29 cellular contexts compared by ENCODE assay signal in genomic region chr21:30479259-30479658, GRCh38. TPM values are rescaled to one million over a fixed set of nuclear protein-coding genes. Genes with fewer than 3 reads are reported as not detected.
"Had no signal": no experiment of that assay in that cellular context is flagged by ENCODE, and none has a peak within 500 bp of the region (broad histone marks: within the 10 kb centered on the region; RNA-seq: fewer than 3 reads in every experiment).

No MANE protein-coding gene starts in this region.

- H3K36me3 ChIP-seq: ascending aorta, Peyer's patch had no signal

- H3K4me1 ChIP-seq: ascending aorta, body of pancreas, Peyer's patch had no signal

- H3K27ac ChIP-seq: ascending aorta, body of pancreas, Peyer's patch, RWPE1 had no signal

- H3K4me3 ChIP-seq: ascending aorta, body of pancreas, K562, Peyer's patch had no signal

- H3K27me3 ChIP-seq: ascending aorta, body of pancreas, Peyer's patch had no signal

- H3K9me3 ChIP-seq: ascending aorta, body of pancreas, Peyer's patch had no signal

- ATAC-seq: activated CD8-positive, alpha-beta memory T cell treated with anti-CD3 and anti-CD28 coated beads, Interleukin-2, amount 10 ng/mL, durations not matched to agents 7 days and 5 days; body of pancreas; K562; T-cell had no signal

- DNase-seq: activated B cell treated with CpG ODN at 0.5 μM for 24 hours; activated CD4-positive, alpha-beta T cell treated with anti-CD3 and anti-CD28 coated beads for 1 hour; activated CD4-positive, alpha-beta T cell treated with anti-CD3 and anti-CD28 coated beads, Interleukin-2, amount 10 ng/mL, durations not matched to agents 24 days and 14 days; activated CD4-positive, alpha-beta T cell treated with anti-CD3 and anti-CD28 coated beads, Interleukin-2, amount 50 U/mL, for 48 hours; activated CD8-positive, alpha-beta memory T cell treated with anti-CD3 and anti-CD28 coated beads, Interleukin-2, amount 10 ng/mL, durations not matched to agents 7 days and 5 days; activated effector memory CD4-positive, alpha-beta T cell treated with Interleukin-2 at 50 U/mL for 16 hours; activated naive CD4-positive, alpha-beta T cell; activated T-cell treated with anti-CD3 and anti-CD28 coated beads, Interleukin-2, amount 50 U/mL, for 24 hours; body of pancreas; Karpas-422; MM.1S; NCI-H1105 treated with DMSO at 0.1 percent for 48 hours; NCI-H1694 treated with DMSO at 0.1 percent for 48 hours; NCI-H2081 treated with DMSO at 0.1 percent for 48 hours; NCI-H2171 treated with DMSO at 0.1 percent for 48 hours; NCI-H226; NCI-H510A; NCI-H526 treated with DMSO at 0.1 percent for 48 hours; NCI-H82; Peyer's patch; SIG-M5; T-cell; T-helper 2 cell; T1000 had no signal

RNA-seq across cellular contexts. Expression of gene KRTAP19-1, which starts 0.9 kb away (rescaled TPM):
- total RNA-seq: activated B cell treated with CpG ODN at 0.5 μM for 24 hours; activated CD4-positive, alpha-beta T cell treated with anti-CD3 and anti-CD28 coated beads, Interleukin-2, amount 10 ng/mL, durations not matched to agents 24 days and 14 days; activated CD8-positive, alpha-beta memory T cell treated with anti-CD3 and anti-CD28 coated beads, Interleukin-2, amount 10 ng/mL, durations not matched to agents 7 days and 5 days; activated T-helper 1 cell treated with anti-CD3 and anti-CD28 coated beads, Interleukin-12 subunit alpha, Interleukin-12 subunit beta, Interleukin-2, Interleukin-4 antibody, amounts not matched to agents 30 ng/mL and 10 ng/mL and 1 ng/mL, durations not matched to agents 14 hours and 24 hours and 36 hours; ascending aorta; body of pancreas; bronchial epithelial cell; K562; Peyer's patch; T-cell had no signal
- polyA plus RNA-seq: K562 had no signal

RNA-seq across cellular contexts. Expression of gene KRTAP19-2, which starts 8.0 kb away (rescaled TPM):
- total RNA-seq: activated B cell treated with CpG ODN at 0.5 μM for 24 hours; activated CD4-positive, alpha-beta T cell treated with anti-CD3 and anti-CD28 coated beads, Interleukin-2, amount 10 ng/mL, durations not matched to agents 24 days and 14 days; activated CD8-positive, alpha-beta memory T cell treated with anti-CD3 and anti-CD28 coated beads, Interleukin-2, amount 10 ng/mL, durations not matched to agents 7 days and 5 days; activated T-helper 1 cell treated with anti-CD3 and anti-CD28 coated beads, Interleukin-12 subunit alpha, Interleukin-12 subunit beta, Interleukin-2, Interleukin-4 antibody, amounts not matched to agents 30 ng/mL and 10 ng/mL and 1 ng/mL, durations not matched to agents 14 hours and 24 hours and 36 hours; ascending aorta; body of pancreas; bronchial epithelial cell; K562; Peyer's patch; T-cell had no signal
- polyA plus RNA-seq: K562 had no signal

RNA-seq across cellular contexts. Expression of gene KRTAP19-3, which starts 12.6 kb away (rescaled TPM):
- total RNA-seq: activated B cell treated with CpG ODN at 0.5 μM for 24 hours; activated CD4-positive, alpha-beta T cell treated with anti-CD3 and anti-CD28 coated beads, Interleukin-2, amount 10 ng/mL, durations not matched to agents 24 days and 14 days; activated CD8-positive, alpha-beta memory T cell treated with anti-CD3 and anti-CD28 coated beads, Interleukin-2, amount 10 ng/mL, durations not matched to agents 7 days and 5 days; activated T-helper 1 cell treated with anti-CD3 and anti-CD28 coated beads, Interleukin-12 subunit alpha, Interleukin-12 subunit beta, Interleukin-2, Interleukin-4 antibody, amounts not matched to agents 30 ng/mL and 10 ng/mL and 1 ng/mL, durations not matched to agents 14 hours and 24 hours and 36 hours; ascending aorta; body of pancreas; bronchial epithelial cell; K562; Peyer's patch; T-cell had no signal
- polyA plus RNA-seq: K562 had no signal

RNA-seq across cellular contexts. Expression of gene KRTAP19-4, which starts 17.7 kb away (rescaled TPM):
- total RNA-seq: activated B cell treated with CpG ODN at 0.5 μM for 24 hours; activated CD4-positive, alpha-beta T cell treated with anti-CD3 and anti-CD28 coated beads, Interleukin-2, amount 10 ng/mL, durations not matched to agents 24 days and 14 days; activated CD8-positive, alpha-beta memory T cell treated with anti-CD3 and anti-CD28 coated beads, Interleukin-2, amount 10 ng/mL, durations not matched to agents 7 days and 5 days; activated T-helper 1 cell treated with anti-CD3 and anti-CD28 coated beads, Interleukin-12 subunit alpha, Interleukin-12 subunit beta, Interleukin-2, Interleukin-4 antibody, amounts not matched to agents 30 ng/mL and 10 ng/mL and 1 ng/mL, durations not matched to agents 14 hours and 24 hours and 36 hours; ascending aorta; body of pancreas; bronchial epithelial cell; K562; Peyer's patch; T-cell had no signal
- polyA plus RNA-seq: K562 had no signal

RNA-seq across cellular contexts. Expression of gene KRTAP19-5, which starts 22.7 kb away (rescaled TPM):
- total RNA-seq: activated B cell treated with CpG ODN at 0.5 μM for 24 hours; activated CD4-positive, alpha-beta T cell treated with anti-CD3 and anti-CD28 coated beads, Interleukin-2, amount 10 ng/mL, durations not matched to agents 24 days and 14 days; activated CD8-positive, alpha-beta memory T cell treated with anti-CD3 and anti-CD28 coated beads, Interleukin-2, amount 10 ng/mL, durations not matched to agents 7 days and 5 days; activated T-helper 1 cell treated with anti-CD3 and anti-CD28 coated beads, Interleukin-12 subunit alpha, Interleukin-12 subunit beta, Interleukin-2, Interleukin-4 antibody, amounts not matched to agents 30 ng/mL and 10 ng/mL and 1 ng/mL, durations not matched to agents 14 hours and 24 hours and 36 hours; ascending aorta; body of pancreas; bronchial epithelial cell; K562; Peyer's patch; T-cell had no signal
- polyA plus RNA-seq: K562 had no signal
